16 cellular contexts compared by ENCODE assay signal in the genomic region with DNA sequence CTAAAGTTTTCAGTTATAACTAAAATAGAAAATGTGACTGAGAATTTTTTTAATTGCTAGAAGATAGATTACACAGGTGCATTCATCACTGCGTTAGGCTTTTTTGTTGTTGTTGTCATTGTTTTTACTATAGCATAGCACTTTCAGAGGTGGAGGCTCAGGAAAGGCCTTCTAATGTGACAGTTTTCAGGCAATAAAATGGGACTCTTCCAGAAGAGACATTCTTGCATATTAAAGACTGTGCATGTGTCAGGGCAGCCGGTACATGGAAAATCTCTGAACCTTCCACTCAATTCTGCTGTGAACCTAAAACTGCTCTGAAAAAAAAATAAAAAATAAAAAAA.
DNase-seq lines count a peak whose midpoint lies in the region; ATAC-seq and TF ChIP-seq lines count a peak whose summit lies in the region.
"Had no signal": no experiment of that assay in that cellular context is flagged by ENCODE, and none has a peak within 500 bp of the region (broad histone marks: within the 10 kb centered on the region; RNA-seq: fewer than 3 reads in every experiment).

No MANE protein-coding gene starts in this region.

- TF ChIP-seq CTCF in progenitor cell of endocrine pancreas (IDR thresholded peaks at IDR 0.05; ENCODE audit: unreplicated experiment): no peak

- H3K36me3 Mint-ChIP-seq in progenitor cell of endocrine pancreas (ENCODE audit: insufficient read depth): no peaks in the 10 kb centered on the region
- H3K36me3 Mint-ChIP-seq: CD4-positive, CD25-positive, alpha-beta regulatory T cell; T-cell; WTC11 had no signal

- no peaks in the 10 kb centered on the region for H3K9me3 Mint-ChIP-seq in progenitor cell of endocrine pancreas (ENCODE audit: low read depth)
- H3K9me3 Mint-ChIP-seq: T-cell had no signal

- no peak overlapping the region for H3K27ac Mint-ChIP-seq in progenitor cell of endocrine pancreas
- H3K27ac Mint-ChIP-seq: T-cell, WTC11 had no signal

- no peak overlapping the region for H3K4me3 Mint-ChIP-seq in progenitor cell of endocrine pancreas (ENCODE audit: low read depth)
- H3K4me3 Mint-ChIP-seq: CD4-positive, CD25-positive, alpha-beta regulatory T cell; T-cell; WTC11 had no signal

- DNase-seq in DMS53 (lab: John Stamatoyannopoulos, UW): peak; percentile 38
- no peak for DNase-seq in Right ventricle myocardium superior
- DNase-seq in activated naive CD4-positive, alpha-beta T cell (lab: John Stamatoyannopoulos, UW): no peak
- DNase-seq in NCI-H1092 (lab: John Stamatoyannopoulos, UW): no peak
- no peak for DNase-seq in progenitor cell of endocrine pancreas (ENCODE audit: low spot score, unreplicated experiment)
- DNase-seq: activated effector memory CD4-positive, alpha-beta T cell treated with anti-CD3 and anti-CD28 coated beads, Interleukin-2, amount 50 U/mL, for 16 hours; CD4-positive, CD25-positive, alpha-beta regulatory T cell; NCI-H2029; NCI-H524; stimulated activated CD4-positive, alpha-beta T cell treated with anti-CD3 and anti-CD28 coated beads, Interleukin-2, amount 100 ng/mL, for 24 hours; T-cell had no signal

- intact Hi-C loops in Right ventricle myocardium superior (cut with DNase I): no loop called here

- no peaks in the 10 kb centered on the region for H3K27me3 Mint-ChIP-seq in progenitor cell of endocrine pancreas

- peak; percentile 54 for ATAC-seq in GM19395 (IDR thresholded peaks at IDR 0.05; ENCODE audit: unreplicated experiment)
- ATAC-seq in HG02759 (IDR thresholded peaks at IDR 0.05; ENCODE audit: unreplicated experiment): peak; percentile 34
- ATAC-seq in HG03378 (IDR thresholded peaks at IDR 0.05; ENCODE audit: unreplicated experiment): peak; percentile 31
- ATAC-seq in Right ventricle myocardium superior (ENCODE audit: poor library complexity): no peak
- ATAC-seq: sciatic nerve, T-cell, WTC11 had no signal

- peaks cover 10% of the 10 kb centered on the region for H3K4me1 Mint-ChIP-seq in progenitor cell of endocrine pancreas (ENCODE audit: low read depth)
- H3K4me1 Mint-ChIP-seq: CD4-positive, CD25-positive, alpha-beta regulatory T cell; T-cell; WTC11 had no signal
